In genomic region chr16:88359008-88359407, GRCh38 we compare ENCODE assay signal across 15 cellular contexts.
"Had no signal": no experiment of that assay in that cellular context is flagged by ENCODE, and none has a peak within 500 bp of the region (broad histone marks: within the 10 kb centered on the region; RNA-seq: fewer than 3 reads in every experiment).

No MANE protein-coding gene starts in this region.

- H3K9me3 Mint-ChIP-seq: activated CD4-positive, alpha-beta T cell treated with anti-CD3 and anti-CD28 coated beads, Interleukin-2, amount 10 ng/mL, durations not matched to agents 24 days and 14 days had no signal

- H3K4me1 Mint-ChIP-seq: activated CD4-positive, alpha-beta T cell treated with anti-CD3 and anti-CD28 coated beads, Interleukin-2, amount 10 ng/mL, durations not matched to agents 24 days and 14 days; mesothelial cell of epicardium had no signal

- H3K9me3 ChIP-seq: breast epithelium, right lobe of liver had no signal

- H3K4me3 Mint-ChIP-seq: activated B cell treated with CpG ODN at 0.5 μM for 24 hours; activated CD4-positive, alpha-beta T cell treated with anti-CD3 and anti-CD28 coated beads, Interleukin-2, amount 10 ng/mL, durations not matched to agents 24 days and 14 days; activated naive CD8-positive, alpha-beta T cell; mesothelial cell of epicardium; T-helper 1 cell treated with Interleukin-12 subunit alpha and Interleukin-12 subunit beta and Interleukin-4 antibody, amounts not matched to agents 30 μg/mL and 1 μg/mL, for 36 hours had no signal

- H3K36me3 Mint-ChIP-seq: activated naive CD8-positive, alpha-beta T cell had no signal

- H3K27me3 ChIP-seq: breast epithelium, right lobe of liver had no signal

- H3K4me3 ChIP-seq: breast epithelium, esophagus muscularis mucosa, right lobe of liver had no signal

- H3K27ac ChIP-seq: breast epithelium, esophagus muscularis mucosa, right lobe of liver had no signal

- ATAC-seq: right lobe of liver had no signal

- DNase-seq: activated B cell treated with CpG ODN at 0.5 μM for 24 hours; activated CD4-positive, alpha-beta T cell treated with anti-CD3 and anti-CD28 coated beads, Interleukin-2, amount 10 ng/mL, durations not matched to agents 24 days and 14 days; activated effector memory CD4-positive, alpha-beta T cell treated with anti-CD3 and anti-CD28 coated beads, Interleukin-2, amount 50 U/mL, for 16 hours; amygdala; islet precursor cell; stimulated activated CD4-positive, alpha-beta T cell treated with anti-CD3 and anti-CD28 coated beads, Interleukin-2, amount 100 ng/mL, for 24 hours; stimulated activated naive CD4-positive, alpha-beta T cell; substantia nigra; trophoblast cell had no signal

- H3K27ac Mint-ChIP-seq: activated B cell treated with CpG ODN at 0.5 μM for 24 hours; activated naive CD8-positive, alpha-beta T cell; mesothelial cell of epicardium; T-helper 1 cell treated with Interleukin-12 subunit alpha and Interleukin-12 subunit beta and Interleukin-4 antibody, amounts not matched to agents 30 μg/mL and 1 μg/mL, for 36 hours had no signal

- H3K4me1 ChIP-seq: breast epithelium, esophagus muscularis mucosa, right lobe of liver had no signal

- H3K36me3 ChIP-seq: breast epithelium, esophagus muscularis mucosa, right lobe of liver had no signal
